In genomic region chr2:127515383-127515915, GRCh38 we compare ENCODE assay signal across 11 cellular contexts. TPM values are rescaled to one million over a fixed set of nuclear protein-coding genes. Genes with fewer than 3 reads are reported as not detected.
A peak's percentile ranks its signal among the peaks of the same experiment; 100 is the strongest.
DNase-seq lines count a peak whose midpoint lies in the region; ATAC-seq, FAIRE-seq and TF ChIP-seq lines count a peak whose summit lies in the region.
"Had no signal": no experiment of that assay in that cellular context is flagged by ENCODE, and none has a peak within 500 bp of the region (broad histone marks: within the 10 kb centered on the region; RNA-seq: fewer than 3 reads in every experiment).

No MANE protein-coding gene starts in this region.

- peak overlapping the region; percentile 96 for H3K27ac ChIP-seq in astrocyte (ENCODE audit: low read depth, low read length)
- H3K27ac ChIP-seq in left ventricle myocardium inferior (replicated peaks), result peak overlapping the region; percentile 82

- peaks cover 14% of the 10 kb centered on the region for H3K4me1 ChIP-seq in astrocyte (ENCODE audit: insufficient read depth, low read length)
- peaks cover 66% of the 10 kb centered on the region for H3K4me1 ChIP-seq in left ventricle myocardium inferior
- peaks cover 39% of the 10 kb centered on the region for H3K4me1 ChIP-seq in skeletal muscle satellite cell (ENCODE audit: control insufficient read depth, insufficient read depth, low read length)

- H3K9ac ChIP-seq in astrocyte (ENCODE audit: low read length), result peak overlapping the region; percentile 80
- peak overlapping the region; percentile 73 for H3K9ac ChIP-seq in skeletal muscle satellite cell (ENCODE audit: low read depth, low read length)
- H3K9ac ChIP-seq: SK-N-SH had no signal

- peak overlapping the region; percentile 35 for H3K27ac Mint-ChIP-seq in astrocyte (ENCODE audit: unreplicated experiment)

- H3K9me3 ChIP-seq in astrocyte (ENCODE audit: insufficient read depth, low read depth, low read length), result no peaks in the 10 kb centered on the region
- H3K9me3 ChIP-seq in left ventricle myocardium inferior (replicated peaks), result no peaks in the 10 kb centered on the region
- H3K9me3 ChIP-seq in skeletal muscle satellite cell (replicated peaks; ENCODE audit: low read length), result no peaks in the 10 kb centered on the region
- H3K9me3 ChIP-seq: SK-N-SH had no signal

- H3K4me1 Mint-ChIP-seq in astrocyte (ENCODE audit: low read depth, unreplicated experiment), result peaks cover 58% of the 10 kb centered on the region

- H3K4me2 ChIP-seq in astrocyte (ENCODE audit: low read length), result peak overlapping the region; percentile 80
- peak overlapping the region; percentile 53 for H3K4me2 ChIP-seq in skeletal muscle satellite cell (ENCODE audit: low read length)
- H3K4me2 ChIP-seq: SK-N-SH had no signal

- H3K36me3 Mint-ChIP-seq in astrocyte (ENCODE audit: low read depth, unreplicated experiment), result peaks cover 14% of the 10 kb centered on the region

- DNase-seq in GM03348 (ENCODE audit: low spot score) (peak; percentile 52), astrocyte (ENCODE audit: low read depth) (peak; percentile 73), left ventricle myocardium inferior (no peak)
- DNase-seq in activated CD8-positive, alpha-beta memory T cell treated with anti-CD3 and anti-CD28 coated beads, Interleukin-2, amount 50 U/mL, for 4 hours, result no peak
- DNase-seq: Calu3, SK-N-SH had no signal

- FAIRE-seq in astrocyte (lab: Jason Lieb, UNC), result no peak

- no peaks in the 10 kb centered on the region for H3K27me3 ChIP-seq in astrocyte (ENCODE audit: insufficient read depth, low read length)
- no peaks in the 10 kb centered on the region for H3K27me3 ChIP-seq in left ventricle myocardium inferior (ENCODE audit: low read depth)
- no peaks in the 10 kb centered on the region for H3K27me3 ChIP-seq in skeletal muscle satellite cell (ENCODE audit: control insufficient read depth, insufficient read depth, low read length)

- no peak overlapping the region for H3K4me3 Mint-ChIP-seq in astrocyte (ENCODE audit: unreplicated experiment)

- H3K79me2 ChIP-seq in astrocyte (ENCODE audit: insufficient read depth, low read length), result peaks cover 96% of the 10 kb centered on the region

- H4K20me1 ChIP-seq in astrocyte (ENCODE audit: insufficient read depth, low read length), result peaks cover 72% of the 10 kb centered on the region

- TF ChIP-seq CTCF in astrocyte (IDR thresholded peaks at IDR 0.05; ENCODE audit: insufficient read depth, low read depth, low read length) (no peak), left ventricle myocardium inferior (IDR thresholded peaks at IDR 0.05; ENCODE audit: borderline replicate concordance) (no peak)

- H3K4me3 ChIP-seq in astrocyte (ENCODE audit: insufficient read depth, low read depth, low read length) (peak overlapping the region; percentile 38), left ventricle myocardium inferior (peak overlapping the region; percentile 11), skeletal muscle satellite cell (ENCODE audit: low read length) (peak overlapping the region; percentile 50)

- no peak overlapping the region for H2AFZ ChIP-seq in astrocyte (ENCODE audit: low read depth, low read length)

- H3K9me3 Mint-ChIP-seq in astrocyte (ENCODE audit: unreplicated experiment), result no peaks in the 10 kb centered on the region

- H3K27me3 Mint-ChIP-seq in astrocyte (ENCODE audit: low read depth, unreplicated experiment), result no peaks in the 10 kb centered on the region

- ATAC-seq in HG02852 (IDR thresholded peaks at IDR 0.05; ENCODE audit: unreplicated experiment) (no peak), HG03039 (IDR thresholded peaks at IDR 0.05; ENCODE audit: unreplicated experiment) (no peak), HG03469 (IDR thresholded peaks at IDR 0.05; ENCODE audit: unreplicated experiment) (no peak)

- intact Hi-C loops in left ventricle myocardium inferior (cut with micrococcal nuclease), result no loop called here

- H3K36me3 ChIP-seq in astrocyte (ENCODE audit: insufficient read depth, low read length) (peaks cover 12% of the 10 kb centered on the region), left ventricle myocardium inferior (peaks cover 28% of the 10 kb centered on the region), skeletal muscle satellite cell (ENCODE audit: insufficient read depth, low read length) (peaks cover 33% of the 10 kb centered on the region)

RNA-seq across cellular contexts. Expression of gene IWS1, which starts 10.8 kb away (rescaled TPM):
- 51.6 and 56.2 TPM in 2 replicates for total RNA-seq in astrocyte
- 59.8 TPM for total RNA-seq in left ventricle myocardium inferior
- 25.6 and 26.6 TPM in 2 replicates for total RNA-seq in skeletal muscle satellite cell (2012; rRNA removed)

RNA-seq across cellular contexts. Expression of gene MYO7B, which starts 20.0 kb away (rescaled TPM):
- 0.34 and 0.77 TPM in 2 replicates for total RNA-seq in astrocyte
- 0.44 TPM for total RNA-seq in left ventricle myocardium inferior
- under 0.01 and 0.66 TPM in 2 replicates for total RNA-seq in skeletal muscle satellite cell (2012; rRNA removed)
- total RNA-seq: MCF 10A had no signal

Comparison
In these comparisons a context has a peak if more than half of its experiments do, and no peak if none do; other contexts are left out.
1. DNase-seq: peak in GM03348 (single experiment) and astrocyte (single experiment); none in left ventricle myocardium inferior (single experiment) and activated CD8-positive, alpha-beta memory T cell treated with anti-CD3 and anti-CD28 coated beads, Interleukin-2, amount 50 U/mL, for 4 hours (single experiment).
2. Peak in every context shown above with its lines, with median percentiles within 50 percentile points of each other: H3K4me3 ChIP-seq.